In genomic region chr17:82754297-82755208, GRCh38 we compare ENCODE assay signal across 11 cellular contexts. TPM values are rescaled to one million over a fixed set of nuclear protein-coding genes. Genes with fewer than 3 reads are reported as not detected.
A peak's percentile ranks its signal among the peaks of the same experiment; 100 is the strongest.
DNase-seq lines count a peak whose midpoint lies in the region; ATAC-seq, FAIRE-seq and TF ChIP-seq lines count a peak whose summit lies in the region.
"Had no signal": no experiment of that assay in that cellular context is flagged by ENCODE, and none has a peak within 500 bp of the region (broad histone marks: within the 10 kb centered on the region; RNA-seq: fewer than 3 reads in every experiment).

No MANE protein-coding gene starts in this region.

- H3K4me3 ChIP-seq in CD8-positive, alpha-beta T cell (ENCODE audit: low read depth, low read length), result no peak overlapping the region
- peak overlapping the region; percentile 23; the same call in 1 of the 2 replicates for H3K4me3 ChIP-seq in K562

- H3K27ac ChIP-seq in CD8-positive, alpha-beta T cell (ENCODE audit: low read depth, low read length), result no peak overlapping the region
- peak overlapping the region; percentile 66 for H3K27ac ChIP-seq in K562 (ENCODE audit: extremely low read depth, low read depth, low read length)

- 0 out of 2 replicates have a peak, but pooled peaks have one; percentile 37 for TF ChIP-seq POLR2A in K562 (conservative IDR thresholded peaks at IDR 0.05)

- H3K4me3 Mint-ChIP-seq in CD8-positive, alpha-beta T cell, result peak overlapping the region; percentile 39
- no peak overlapping the region for H3K4me3 Mint-ChIP-seq in memory B cell

- intact Hi-C loops in CD8-positive, alpha-beta T cell (cut with DNase I, micrococcal nuclease), result loop anchor here in 1 of 2 experiments (10.0 kb wide), 1 partner anchor 300 kb away; no protein-coding TSS in a partner anchor
- intact Hi-C loops in K562 (cut with micrococcal nuclease), result loop anchor here (5.0 kb wide), 1 partner anchor 37 kb away; the partner anchor contains the start of gene FN3KRP
- intact Hi-C loops in cardiac septum (cut with DNase I), result loop anchor here (5.0 kb wide), 2 partner anchors 37 to 107 kb away; partner anchors contain the start of genes FN3KRP and WDR45B

- no peak for DNase-seq in CD8-positive, alpha-beta T cell
- DNase-seq in K562 (ENCODE audit: extremely low read depth in 1 of 4, low spot score in 3 of 4), result peak; percentile 60 to 83 (median 72)
- DNase-seq in memory B cell (ENCODE audit: low spot score in 2 of 2), result no peak
- no peak for DNase-seq in CD1c-positive myeloid dendritic cell (ENCODE audit: extremely low spot score)
- DNase-seq in cardiac septum (ENCODE audit: low spot score), result no peak
- DNase-seq: NCI-H1092 treated with DMSO at 0.1 percent for 48 hours, occipital lobe had no signal

- CTCF ChIA-PET in CD8-positive, alpha-beta T cell (lab: Charles Lee), result no interaction called here
- CTCF ChIA-PET in K562 (lab: Yijun Ruan, JAX; ENCODE audit: low intra/inter-chr PET ratio), result interaction anchor here (0.6 kb wide), 1 partner anchor 131 kb away, joined by 3 read pairs; no protein-coding TSS in a partner anchor

- H3K4me2 ChIP-seq in K562 (ENCODE audit: insufficient read depth, low read length), result peak overlapping the region; percentile 74

- H3K4me1 Mint-ChIP-seq in CD8-positive, alpha-beta T cell (ENCODE audit: low read depth), result peaks cover 28% of the 10 kb centered on the region
- H3K4me1 Mint-ChIP-seq in memory B cell, result peaks cover 15% of the 10 kb centered on the region

- H3K36me3 Mint-ChIP-seq in CD8-positive, alpha-beta T cell, result peaks cover 17% of the 10 kb centered on the region
- peaks cover 5% of the 10 kb centered on the region for H3K36me3 Mint-ChIP-seq in memory B cell

- H3K9me3 ChIP-seq in CD8-positive, alpha-beta T cell (ENCODE audit: low read length), result no peaks in the 10 kb centered on the region
- peaks cover 6% of the 10 kb centered on the region; the same call in 1 of the 2 replicates for H3K9me3 ChIP-seq in K562 (replicated peaks; ENCODE audit: control insufficient read depth, insufficient read depth, low read depth, low read length)

- BruUV-seq in K562 (replicated peaks; lab: Mats Ljungman, UMichigan), result TSS peak; percentile 38

- no peaks in the 10 kb centered on the region for H3K36me3 ChIP-seq in CD8-positive, alpha-beta T cell (ENCODE audit: insufficient read depth, low read length)
- peaks cover 34% of the 10 kb centered on the region; the same call in 2 of the 3 replicates for H3K36me3 ChIP-seq in K562 (ENCODE audit: control insufficient read depth, insufficient read depth, low read length)

- H3K79me2 ChIP-seq in K562 (ENCODE audit: control insufficient read depth, insufficient read depth, low read length), result peaks cover 42% of the 10 kb centered on the region

- peaks cover 2% of the 10 kb centered on the region for H3K9me1 ChIP-seq in K562 (ENCODE audit: control insufficient read depth, insufficient read depth, low read length)

- H3K9ac ChIP-seq in K562 (ENCODE audit: insufficient read depth in 1 of 2, low read depth in 2 of 2, low read length in 2 of 2), result peak overlapping the region; percentile 34 to 46; a peak in 1 of 4 replicates

- H4K20me1 ChIP-seq in K562 (replicated peaks; ENCODE audit: control insufficient read depth, insufficient read depth, low read length), result no peaks in the 10 kb centered on the region

- TF ChIP-seq EP300 in Ishikawa (IDR thresholded peaks at IDR 0.05; ENCODE audit: borderline replicate concordance), result no peak
- TF ChIP-seq EP300 in K562 (IDR thresholded peaks at IDR 0.05; ENCODE audit: low read length), result no peak

- no peak for TF ChIP-seq CTCF in CD8-positive, alpha-beta T cell (IDR thresholded peaks at IDR 0.05)
- no peak for TF ChIP-seq CTCF in K562 (IDR thresholded peaks at IDR 0.05 in 2 of 3, conservative IDR thresholded peaks at IDR 0.05 in 1 of 3; ENCODE audit: insufficient read depth in 2 of 3, low read depth in 1 of 3, low read length in 3 of 3)

- H3K9me3 Mint-ChIP-seq in CD8-positive, alpha-beta T cell, result no peaks in the 10 kb centered on the region
- no peaks in the 10 kb centered on the region for H3K9me3 Mint-ChIP-seq in memory B cell

- peak overlapping the region; percentile 41 for H2AFZ ChIP-seq in K562 (ENCODE audit: low read depth, low read length)

- no peak overlapping the region for H3K27ac Mint-ChIP-seq in CD8-positive, alpha-beta T cell
- peak overlapping the region; percentile 49 for H3K27ac Mint-ChIP-seq in memory B cell

- H3K27me3 ChIP-seq in CD8-positive, alpha-beta T cell (ENCODE audit: insufficient read depth, low read length), result no peaks in the 10 kb centered on the region
- H3K27me3 ChIP-seq in K562 (ENCODE audit: control insufficient read depth in 2 of 2, insufficient read depth in 2 of 2, low read length in 2 of 2), result no peaks in the 10 kb centered on the region

- no peaks in the 10 kb centered on the region for H3K27me3 Mint-ChIP-seq in CD8-positive, alpha-beta T cell (ENCODE audit: low read depth)
- H3K27me3 Mint-ChIP-seq in memory B cell, result no peaks in the 10 kb centered on the region

- POLR2A ChIA-PET in CD8-positive, alpha-beta T cell (lab: Charles Lee), result no interaction called here
- POLR2A ChIA-PET in K562 (lab: Yijun Ruan, JAX), result interaction anchor here (0.6 to 1.2 kb wide), 2 partner anchors 9 to 27 kb away, joined by 3 read pairs; no protein-coding TSS in a partner anchor

- TF ChIP-seq RAD21 in Ishikawa (IDR thresholded peaks at IDR 0.05; ENCODE audit: low read depth), result no peak
- TF ChIP-seq RAD21 in K562 (CRISPR knock-in tag; conservative IDR thresholded peaks at IDR 0.05 in 1 of 2, IDR thresholded peaks at IDR 0.05 in 1 of 2), result no peak

- peak; percentile 94 for FAIRE-seq in K562 (lab: Jason Lieb, UNC)

- WGBS in K562 (ENCODE audit: insufficient coverage, low coverage, missing lambda C conversion rate), result 28% methylated on average over 15 of the region's 19 CpGs

- peaks cover 17% of the 10 kb centered on the region for H3K4me1 ChIP-seq in CD8-positive, alpha-beta T cell (ENCODE audit: insufficient read depth, low read length)
- H3K4me1 ChIP-seq in K562 (replicated peaks in 1 of 2; ENCODE audit: control insufficient read depth in 2 of 2, insufficient read depth in 2 of 2, low read length in 2 of 2), result peaks cover 24 to 38% of the 10 kb centered on the region in 2 experiments

- in situ Hi-C loops in K562 (cut with MboI), result no loop called here

- ATAC-seq in CD8-positive, alpha-beta T cell, result no peak
- ATAC-seq in K562 (peak; percentile 61), memory B cell (ENCODE audit: low read depth) (no peak), HG03442 (IDR thresholded peaks at IDR 0.05; ENCODE audit: unreplicated experiment) (no peak), HG03342 (IDR thresholded peaks at IDR 0.05; ENCODE audit: unreplicated experiment) (no peak)

RNA-seq across cellular contexts. Expression of gene TBCD, which starts 2.7 kb away (rescaled TPM):
- 10 to 100 TPM; 78.3 to 91.2 TPM for total RNA-seq in CD8-positive, alpha-beta T cell
- total RNA-seq in K562 (2011; cell fraction: chromatin; rRNA removed; ENCODE audit: low replicate concordance), result 239 and 410 TPM in 2 replicates
- total RNA-seq in K562 (2011; cell fraction: nucleolus; rRNA removed), result 169 and 192 TPM in 2 replicates
- 154 and 170 TPM in 2 replicates for total RNA-seq in K562 (2011; cell fraction: nucleoplasm; rRNA removed)
- total RNA-seq in K562 (2014; rRNA removed), result 29.8 and 47.3 TPM in 2 replicates
- 18.7 and 23.6 TPM in 2 replicates for total RNA-seq in K562 (2014; rRNA removed; fragmentation: Illumina TruSeq; extraction: Trizol)
- 26.0 and 27.1 TPM in 2 replicates for total RNA-seq in K562 (2015; rRNA removed; fragmentation: Illumina TruSeq; extraction: Trizol)
- 98.3 and 98.5 TPM in 2 replicates for total RNA-seq in K562 (2021)
- polyA plus RNA-seq in K562 (2011; rRNA removed), result 28.0 and 45.4 TPM in 2 replicates
- 46.1 and 77.8 TPM in 2 replicates for polyA plus RNA-seq in K562 (2011; cell fraction: cytosol; rRNA removed)
- polyA plus RNA-seq in K562 (2011; cell fraction: nucleus; rRNA removed), result 191 and 272 TPM in 2 replicates
- polyA plus RNA-seq in K562 (2012), result 79.2 and 88.0 TPM in 2 replicates
- polyA plus RNA-seq in K562 (2014; fragmentation: Illumina TruSeq; extraction: Trizol), result 36.5 and 40.9 TPM in 2 replicates
- polyA plus RNA-seq in K562 (2014; fragmentation: Nextera tagmentation; extraction: Ambion mirVana), result 10 to 100 TPM in 1 of 2 experiments, 1 to 10 TPM in 1; 8.9 to 20.2 TPM
- polyA plus RNA-seq in K562 (2014; rRNA removed), result 42.3 and 50.3 TPM in 2 replicates
- polyA minus RNA-seq in K562 (2011; rRNA and poly(A)+ RNA removed), result 41.7 and 49.7 TPM in 2 replicates
- 67.8 and 69.4 TPM in 2 replicates for polyA minus RNA-seq in K562 (2011; cell fraction: cytosol; rRNA and poly(A)+ RNA removed)
- 54.7 and 67.0 TPM in 2 replicates for polyA minus RNA-seq in K562 (2011; cell fraction: nucleus; rRNA and poly(A)+ RNA removed)
- total RNA-seq in cardiac septum, result 67.3 TPM

RNA-seq across cellular contexts. Expression of gene FN3K, which starts 19.1 kb away (rescaled TPM):
- total RNA-seq in CD8-positive, alpha-beta T cell, result 1 to 10 TPM; 3.1 to 3.4 TPM
- 37.1 and 44.4 TPM in 2 replicates for total RNA-seq in K562 (2011; cell fraction: chromatin; rRNA removed; ENCODE audit: low replicate concordance)
- total RNA-seq in K562 (2011; cell fraction: nucleolus; rRNA removed), result 20.8 and 23.0 TPM in 2 replicates
- 22.2 and 22.9 TPM in 2 replicates for total RNA-seq in K562 (2011; cell fraction: nucleoplasm; rRNA removed)
- 6.3 and 6.6 TPM in 2 replicates for total RNA-seq in K562 (2014; rRNA removed)
- 1.3 and 1.4 TPM in 2 replicates for total RNA-seq in K562 (2014; rRNA removed; fragmentation: Illumina TruSeq; extraction: Trizol)
- 3.6 TPM in 2 replicates for total RNA-seq in K562 (2015; rRNA removed; fragmentation: Illumina TruSeq; extraction: Trizol)
- 20.0 and 22.7 TPM in 2 replicates for total RNA-seq in K562 (2021)
- 3.8 and 6.1 TPM in 2 replicates for polyA plus RNA-seq in K562 (2011; rRNA removed)
- polyA plus RNA-seq in K562 (2011; cell fraction: cytosol; rRNA removed), result 2.0 and 2.3 TPM in 2 replicates
- polyA plus RNA-seq in K562 (2011; cell fraction: nucleus; rRNA removed), result 14.3 and 19.9 TPM in 2 replicates
- 22.1 and 24.7 TPM in 2 replicates for polyA plus RNA-seq in K562 (2012)
- 8.6 and 10.6 TPM in 2 replicates for polyA plus RNA-seq in K562 (2014; fragmentation: Illumina TruSeq; extraction: Trizol)
- under 1 TPM; 0.08 to 0.11 TPM for polyA plus RNA-seq in K562 (2014; fragmentation: Nextera tagmentation; extraction: Ambion mirVana)
- 7.9 and 10.0 TPM in 2 replicates for polyA plus RNA-seq in K562 (2014; rRNA removed)
- polyA minus RNA-seq in K562 (2011; rRNA and poly(A)+ RNA removed), result 3.8 and 5.8 TPM in 2 replicates
- 10.5 and 19.6 TPM in 2 replicates for polyA minus RNA-seq in K562 (2011; cell fraction: cytosol; rRNA and poly(A)+ RNA removed)
- 6.9 and 14.9 TPM in 2 replicates for polyA minus RNA-seq in K562 (2011; cell fraction: nucleus; rRNA and poly(A)+ RNA removed)
- 82.4 TPM for total RNA-seq in cardiac septum
- total RNA-seq: H4 had no signal

RNA-seq across cellular contexts. Expression of gene FN3KRP, which starts 38.0 kb away (rescaled TPM):
- total RNA-seq in CD8-positive, alpha-beta T cell, result 10 to 100 TPM; 29.3 to 30.9 TPM
- 33.2 and 69.9 TPM in 2 replicates for total RNA-seq in K562 (2011; cell fraction: chromatin; rRNA removed; ENCODE audit: low replicate concordance)
- 27.5 and 33.9 TPM in 2 replicates for total RNA-seq in K562 (2011; cell fraction: nucleolus; rRNA removed)
- 30.4 and 32.0 TPM in 2 replicates for total RNA-seq in K562 (2011; cell fraction: nucleoplasm; rRNA removed)
- total RNA-seq in K562 (2014; rRNA removed) (26.2 and 29.8 TPM in 2 replicates), K562 (2014; rRNA removed; fragmentation: Illumina TruSeq; extraction: Trizol) (18.0 and 21.1 TPM in 2 replicates), K562 (2015; rRNA removed; fragmentation: Illumina TruSeq; extraction: Trizol) (23.5 and 24.9 TPM in 2 replicates), K562 (2021) (28.1 and 32.1 TPM in 2 replicates), cardiac septum (16.2 TPM)
- polyA plus RNA-seq in K562 (2011; rRNA removed) (21.7 and 25.8 TPM in 2 replicates), K562 (2014; fragmentation: Illumina TruSeq; extraction: Trizol) (31.0 and 34.7 TPM in 2 replicates), K562 (2014; fragmentation: Nextera tagmentation; extraction: Ambion mirVana) (1 to 10 TPM; 2.0 to 4.4 TPM), K562 (2014; rRNA removed) (26.1 and 29.1 TPM in 2 replicates)
- 19.4 and 22.5 TPM in 2 replicates for polyA plus RNA-seq in K562 (2011; cell fraction: cytosol; rRNA removed)
- 25.5 and 28.4 TPM in 2 replicates for polyA plus RNA-seq in K562 (2011; cell fraction: nucleus; rRNA removed)
- 44.5 and 51.0 TPM in 2 replicates for polyA plus RNA-seq in K562 (2012)
- polyA minus RNA-seq in K562 (2011; rRNA and poly(A)+ RNA removed), result 10.9 and 11.3 TPM in 2 replicates
- polyA minus RNA-seq in K562 (2011; cell fraction: cytosol; rRNA and poly(A)+ RNA removed), result 10.4 and 15.7 TPM in 2 replicates
- 4.4 and 7.1 TPM in 2 replicates for polyA minus RNA-seq in K562 (2011; cell fraction: nucleus; rRNA and poly(A)+ RNA removed)

RNA-seq across cellular contexts. Expression of gene RAB40B, which starts 56.1 kb away (rescaled TPM):
- 1 to 10 TPM; 1.1 to 1.2 TPM for total RNA-seq in CD8-positive, alpha-beta T cell
- 4.8 and 7.6 TPM in 2 replicates for total RNA-seq in K562 (2011; cell fraction: chromatin; rRNA removed; ENCODE audit: low replicate concordance)
- total RNA-seq in K562 (2011; cell fraction: nucleolus; rRNA removed), result 3.3 and 3.8 TPM in 2 replicates
- total RNA-seq in K562 (2011; cell fraction: nucleoplasm; rRNA removed), result 1.7 and 5.0 TPM in 2 replicates
- 2.0 and 6.2 TPM in 2 replicates for total RNA-seq in K562 (2014; rRNA removed)
- 0.99 and 1.1 TPM in 2 replicates for total RNA-seq in K562 (2014; rRNA removed; fragmentation: Illumina TruSeq; extraction: Trizol)
- 0.64 and 1.2 TPM in 2 replicates for total RNA-seq in K562 (2015; rRNA removed; fragmentation: Illumina TruSeq; extraction: Trizol)
- 3.6 and 3.8 TPM in 2 replicates for total RNA-seq in K562 (2021)
- 2.5 and 2.7 TPM in 2 replicates for polyA plus RNA-seq in K562 (2011; rRNA removed)
- polyA plus RNA-seq in K562 (2011; cell fraction: cytosol; rRNA removed), result 4.3 and 9.2 TPM in 2 replicates
- polyA plus RNA-seq in K562 (2011; cell fraction: nucleus; rRNA removed), result 3.6 and 6.3 TPM in 2 replicates
- 3.7 and 4.9 TPM in 2 replicates for polyA plus RNA-seq in K562 (2012)
- 1.4 and 3.2 TPM in 2 replicates for polyA plus RNA-seq in K562 (2014; fragmentation: Illumina TruSeq; extraction: Trizol)
- under 1 TPM; 0.13 to 0.38 TPM for polyA plus RNA-seq in K562 (2014; fragmentation: Nextera tagmentation; extraction: Ambion mirVana)
- 3.2 and 4.6 TPM in 2 replicates for polyA plus RNA-seq in K562 (2014; rRNA removed)
- polyA minus RNA-seq in K562 (2011; rRNA and poly(A)+ RNA removed), result 0.56 and 0.60 TPM in 2 replicates
- polyA minus RNA-seq in K562 (2011; cell fraction: cytosol; rRNA and poly(A)+ RNA removed), result 1.2 and 3.5 TPM in 2 replicates
- polyA minus RNA-seq in K562 (2011; cell fraction: nucleus; rRNA and poly(A)+ RNA removed), result 1.9 and 2.1 TPM in 2 replicates
- total RNA-seq in cardiac septum, result 31.9 TPM

Comparison
In these comparisons a context has a peak if more than half of its experiments do, and no peak if none do; other contexts are left out.
1. DNase-seq: peak in K562 (4 of 4); none in CD8-positive, alpha-beta T cell (0 of 7), memory B cell (0 of 2), CD1c-positive myeloid dendritic cell (single experiment) and cardiac septum (single experiment).